Comparison of ENCODE assay signal across 17 cellular contexts in the genomic region with DNA sequence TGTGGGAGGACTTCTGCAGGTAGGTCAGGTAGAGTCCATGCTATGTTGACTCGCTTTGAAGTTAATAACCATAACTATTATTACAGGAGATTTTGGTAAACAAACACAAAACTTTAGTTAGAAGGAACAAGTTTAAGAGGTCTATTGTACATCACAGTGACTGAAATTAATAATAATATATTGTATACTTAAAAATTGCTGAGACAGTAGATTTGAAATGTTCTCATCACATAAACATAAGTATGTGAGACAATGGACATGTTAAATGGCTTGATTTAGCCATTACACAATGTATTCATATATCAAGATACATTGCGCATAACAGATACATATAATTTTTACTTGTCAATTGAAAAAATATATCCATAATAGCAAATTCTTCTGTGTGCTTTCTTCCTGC.
"Had no signal": no experiment of that assay in that cellular context is flagged by ENCODE, and none has a peak within 500 bp of the region (broad histone marks: within the 10 kb centered on the region; RNA-seq: fewer than 3 reads in every experiment).

No MANE protein-coding gene starts in this region.

- H3K9me3 ChIP-seq: colonic mucosa, esophagus squamous epithelium, gastrocnemius medialis, heart right ventricle, left lung, lower lobe of right lung, mucosa of descending colon had no signal

- H3K9me3 Mint-ChIP-seq: dendritic cell treated with granulocyte-macrophage colony-stimulating factor and Interleukin-4, amounts not matched to agents 40 ng/mL and 50 ng/mL, for 4 days; effector memory CD8-positive, alpha-beta T cell; endodermal cell; mesothelial cell of epicardium; naive B cell had no signal

- DNase-seq: cortex of kidney had no signal

- H3K4me1 Mint-ChIP-seq: mesothelial cell of epicardium had no signal

- H3K4me1 ChIP-seq: colonic mucosa, gastrocnemius medialis, left lung had no signal

- H3K27me3 Mint-ChIP-seq: effector memory CD8-positive, alpha-beta T cell had no signal

- H3K36me3 ChIP-seq: colonic mucosa, esophagus squamous epithelium, gastrocnemius medialis, heart right ventricle, left lung, lower lobe of right lung had no signal

- H3K4me3 ChIP-seq: colonic mucosa, esophagus squamous epithelium, gastrocnemius medialis, heart right ventricle, left lung, lower lobe of right lung, mucosa of descending colon had no signal

- H3K36me3 Mint-ChIP-seq: mesothelial cell of epicardium, naive B cell had no signal

- FAIRE-seq: endometrium, islet of Langerhans, keratinocyte had no signal

- H3K27me3 ChIP-seq: colonic mucosa, gastrocnemius medialis had no signal

- H3K4me3 Mint-ChIP-seq: dendritic cell treated with granulocyte-macrophage colony-stimulating factor and Interleukin-4, amounts not matched to agents 40 ng/mL and 50 ng/mL, for 4 days; effector memory CD8-positive, alpha-beta T cell; mesothelial cell of epicardium had no signal

- H3K27ac ChIP-seq: colonic mucosa, epithelial cell of prostate, esophagus squamous epithelium, gastrocnemius medialis, heart right ventricle, left lung, lower lobe of right lung had no signal

- H3K27ac Mint-ChIP-seq: dendritic cell treated with granulocyte-macrophage colony-stimulating factor and Interleukin-4, amounts not matched to agents 40 ng/mL and 50 ng/mL, for 4 days; effector memory CD8-positive, alpha-beta T cell; endodermal cell; mesothelial cell of epicardium had no signal
